ENCODE assay signal across 8 cellular contexts in genomic region chr12:89160716-89161123, GRCh38.
A peak's percentile ranks its signal among the peaks of the same experiment; 100 is the strongest.
DNase-seq lines count a peak whose midpoint lies in the region; ATAC-seq and TF ChIP-seq lines count a peak whose summit lies in the region.

No MANE protein-coding gene starts in this region.

- peak; percentile 44 for ATAC-seq in GM19351 (IDR thresholded peaks at IDR 0.05; ENCODE audit: unreplicated experiment)
- ATAC-seq in HG03571 (IDR thresholded peaks at IDR 0.05; ENCODE audit: unreplicated experiment) = no peak
- no peak for ATAC-seq in HG03469 (IDR thresholded peaks at IDR 0.05; ENCODE audit: unreplicated experiment)

- peak; percentile 49 for DNase-seq in T1000 (lab: John Stamatoyannopoulos, UW)
- DNase-seq in fibroblast of pulmonary artery (ENCODE audit: low read depth) = peak; percentile 70
- no peak for DNase-seq in NCI-H1417 (lab: John Stamatoyannopoulos, UW)
- DNase-seq in superior temporal gyrus (ENCODE audit: extremely low spot score) = no peak

- H3K27ac ChIP-seq in skin epidermis = peak overlapping the region in 16 of 21 experiments; percentile 9 to 88 (median 65)

- no peak for TF ChIP-seq CTCF in fibroblast of pulmonary artery (IDR thresholded peaks at IDR 0.05; ENCODE audit: low read length, missing control alignments)

- H3K4me3 ChIP-seq in fibroblast of pulmonary artery (replicated peaks; ENCODE audit: low read depth, low read length) (no peak overlapping the region), skin epidermis (no peak overlapping the region)

Comparison
In these comparisons a context has a peak if more than half of its experiments do, and no peak if none do; other contexts are left out.
1. DNase-seq: peak in T1000 (single experiment) and fibroblast of pulmonary artery (single experiment); none in NCI-H1417 (0 of 3) and superior temporal gyrus (single experiment).